Comparison of ENCODE assay signal across 9 cellular contexts in genomic region chr2:220590476-220590875, GRCh38.
"Had no signal": no experiment of that assay in that cellular context is flagged by ENCODE, and none has a peak within 500 bp of the region (broad histone marks: within the 10 kb centered on the region; RNA-seq: fewer than 3 reads in every experiment).

No MANE protein-coding gene starts in this region.

- H3K36me3 ChIP-seq: HAP-1 had no signal

- ATAC-seq: HCT116, HepG2, K562 had no signal

- H2AFZ ChIP-seq: GM23248 had no signal

- H3K9ac ChIP-seq: GM23248 had no signal

- H3K4me3 ChIP-seq: GM23248, HAP-1, K562 had no signal

- DNase-seq: GM23248, GOT3, H7, HFFc6 had no signal

- H3K4me1 ChIP-seq: HAP-1 had no signal

- H3K9me3 ChIP-seq: HAP-1 had no signal

- H3K27ac ChIP-seq: GM23248, HL-60 had no signal
